In genomic region chr12:107760817-107761501, GRCh38 we compare ENCODE assay signal across 1 cellular context.
TF ChIP-seq lines count a peak whose summit lies in the region.

Gene PRDM4 (minus strand): TSS chr12:107761137. CDS start chr12:107760515, 622 bp downstream.

TF ChIP-seq in K562, 482 proteins besides CTCF, POLR2A, EP300 and RAD21 (continued from another document and continues in another):
- TF ChIP-seq ETV5 (CRISPR knock-in tag; IDR thresholded peaks at IDR 0.05; ENCODE audit: low read depth): 0 out of 2 replicates have a peak, but pooled peaks have one; percentile 36
- TF ChIP-seq MITF (IDR thresholded peaks at IDR 0.05): no peak
- TF ChIP-seq ZNF395 (CRISPR knock-in tag; IDR thresholded peaks at IDR 0.05): no peak
- no peak for TF ChIP-seq DPF2 (IDR thresholded peaks at IDR 0.05)
- TF ChIP-seq MNT (conservative IDR thresholded peaks at IDR 0.05): peak in 1 of 2 experiments; percentile 23; a peak in 1 of 4 replicates
- peak in 1 of 2 experiments; percentile 51; a peak in 1 of 4 replicates for TF ChIP-seq HDAC1 (IDR thresholded peaks at IDR 0.05)
- no peak for TF ChIP-seq PBX2 (CRISPR knock-in tag; IDR thresholded peaks at IDR 0.05; ENCODE audit: low read depth)
- TF ChIP-seq PBX2 (tag; conservative IDR thresholded peaks at IDR 0.05; ENCODE audit: low read depth): no peak
- TF ChIP-seq SIX5 (IDR thresholded peaks at IDR 0.05; ENCODE audit: borderline replicate concordance in 1 of 2, insufficient read depth in 1 of 2, low read depth in 1 of 2, low read length in 2 of 2): peak in 1 of 2 experiments; percentile 19; a peak in 1 of 4 replicates
- TF ChIP-seq ZFX (CRISPR knock-in tag; IDR thresholded peaks at IDR 0.05): peak; percentile 94
- TF ChIP-seq ZNF780A (CRISPR knock-in tag; IDR thresholded peaks at IDR 0.05): no peak
- TF ChIP-seq STAT5B (CRISPR knock-in tag; IDR thresholded peaks at IDR 0.05): no peak
- TF ChIP-seq HNRNPH1 (optimal IDR thresholded peaks at IDR 0.05; ENCODE audit: low read depth, low read length): no peak
- no peak for TF ChIP-seq ID3 (CRISPR knock-in tag; IDR thresholded peaks at IDR 0.05)
- TF ChIP-seq ID3 (tag; IDR thresholded peaks at IDR 0.05): no peak
- no peak for TF ChIP-seq CBX8 (IDR thresholded peaks at IDR 0.05; ENCODE audit: borderline replicate concordance, extremely low read depth, low read depth, low read length, poor library complexity, severe bottlenecking)
- peak; percentile 30; the same call in 1 of the 2 replicates for TF ChIP-seq TFAP4 (CRISPR knock-in tag; IDR thresholded peaks at IDR 0.05; ENCODE audit: borderline replicate concordance)
- no peak for TF ChIP-seq ZNF436 (CRISPR knock-in tag; IDR thresholded peaks at IDR 0.05)
- TF ChIP-seq ATF3 (IDR thresholded peaks at IDR 0.05): no peak
- no peak for TF ChIP-seq ATF3 (CRISPR knock-in tag; conservative IDR thresholded peaks at IDR 0.05)
- TF ChIP-seq SMC3 (conservative IDR thresholded peaks at IDR 0.05; ENCODE audit: insufficient read depth, low read depth, low read length): peak; percentile 51; the same call in 1 of the 2 replicates
- TF ChIP-seq CLOCK (CRISPR knock-in tag; IDR thresholded peaks at IDR 0.05; ENCODE audit: borderline replicate concordance): no peak
- peak in 1 of 3 experiments; percentile 82; a peak in 2 of 6 replicates for TF ChIP-seq ZBTB11 (CRISPR knock-in tag; IDR thresholded peaks at IDR 0.05)
- no peak for TF ChIP-seq CBX3 (IDR thresholded peaks at IDR 0.05; ENCODE audit: borderline replicate concordance in 1 of 2, low read length in 2 of 2)
- peak; percentile 92; the same call in 1 of the 2 replicates for TF ChIP-seq PHF8 (IDR thresholded peaks at IDR 0.05; ENCODE audit: borderline replicate concordance, low read length)
- no peak for TF ChIP-seq ZNF77 (CRISPR knock-in tag; IDR thresholded peaks at IDR 0.05)
- no peak for TF ChIP-seq KDM4B (IDR thresholded peaks at IDR 0.05; ENCODE audit: borderline replicate concordance in 2 of 2, low read depth in 1 of 2)
- TF ChIP-seq CAMTA2 (CRISPR knock-in tag; conservative IDR thresholded peaks at IDR 0.05): no peak
- TF ChIP-seq MYNN (IDR thresholded peaks at IDR 0.05): no peak
- no peak for TF ChIP-seq MYNN (CRISPR knock-in tag; IDR thresholded peaks at IDR 0.05)
- TF ChIP-seq HNRNPK (IDR thresholded peaks at IDR 0.05; ENCODE audit: low read depth, low read length, poor library complexity, severe bottlenecking): no peak
- peak; percentile 13; the same call in 1 of the 2 replicates for TF ChIP-seq NFIC (IDR thresholded peaks at IDR 0.05)
- no peak for TF ChIP-seq THRB (CRISPR knock-in tag; conservative IDR thresholded peaks at IDR 0.05)
- peak; percentile 24 to 86; a peak in 2 of 4 replicates for TF ChIP-seq SIN3A (IDR thresholded peaks at IDR 0.05; ENCODE audit: borderline replicate concordance in 2 of 2, control insufficient read depth in 1 of 2, low read depth in 2 of 2, low read length in 2 of 2)
- TF ChIP-seq ZNF282 (CRISPR knock-in tag; IDR thresholded peaks at IDR 0.05): no peak
- peak; percentile 85 for TF ChIP-seq ELF2 (CRISPR knock-in tag; IDR thresholded peaks at IDR 0.05)
- TF ChIP-seq GABPB1 (CRISPR knock-in tag; IDR thresholded peaks at IDR 0.05): peak; percentile 71
- no peak for TF ChIP-seq SMARCE1 (IDR thresholded peaks at IDR 0.05)
- no peak for TF ChIP-seq CHD4 (IDR thresholded peaks at IDR 0.05; ENCODE audit: insufficient read depth, insufficient replicate concordance, low read depth, low read length, poor library complexity, severe bottlenecking)
- TF ChIP-seq ZNF133 (CRISPR knock-in tag; IDR thresholded peaks at IDR 0.05): no peak
- no peak for TF ChIP-seq NBN (IDR thresholded peaks at IDR 0.05; ENCODE audit: low read depth)
- peak; percentile 80 for TF ChIP-seq KLF1 (tag; IDR thresholded peaks at IDR 0.05)
- no peak for TF ChIP-seq MIER1 (IDR thresholded peaks at IDR 0.05; ENCODE audit: low read depth)
- no peak for TF ChIP-seq ZFP1 (CRISPR knock-in tag; IDR thresholded peaks at IDR 0.05)
